In the genomic region with DNA sequence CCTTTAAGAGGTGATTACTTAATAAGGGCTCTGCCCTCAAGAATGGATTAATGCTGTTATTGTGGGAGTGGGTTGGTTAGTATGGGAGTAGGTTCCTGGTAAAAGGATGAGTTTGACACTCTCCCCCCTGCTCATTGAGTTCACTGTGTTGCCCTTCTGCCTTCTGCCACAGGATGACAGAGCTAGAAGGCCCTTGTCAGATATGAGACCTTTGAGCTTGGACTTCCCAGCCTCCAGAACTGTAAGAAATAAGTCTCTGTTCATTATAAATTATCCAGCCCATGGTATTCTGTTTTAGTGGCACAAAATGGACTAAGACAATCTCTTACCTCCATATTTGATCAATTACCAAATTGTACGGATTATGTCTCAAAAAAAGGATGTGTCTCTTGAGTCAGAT, we compare ENCODE assay signal across 27 cellular contexts.
"Had no signal": no experiment of that assay in that cellular context is flagged by ENCODE, and none has a peak within 500 bp of the region (broad histone marks: within the 10 kb centered on the region; RNA-seq: fewer than 3 reads in every experiment).

No MANE protein-coding gene starts in this region.

- H3K9me3 ChIP-seq: ascending aorta had no signal

- H3K27ac ChIP-seq: ascending aorta, brain microvascular endothelial cell, coronary artery, dorsolateral prefrontal cortex, WERI-Rb-1 had no signal

- H3K4me3 ChIP-seq: ascending aorta, coronary artery, dorsolateral prefrontal cortex had no signal

- DNase-seq: activated B cell treated with CpG ODN at 0.5 μM for 24 hours; activated CD4-positive, alpha-beta memory T cell treated with anti-CD3 and anti-CD28 coated beads, Interleukin-2, amount 10 ng/mL, durations not matched to agents 7 days and 5 days; activated CD4-positive, alpha-beta T cell treated with anti-CD3 and anti-CD28 coated beads, Interleukin-2, amount 10 ng/mL, durations not matched to agents 7 days and 5 days; activated CD4-positive, alpha-beta T cell treated with anti-CD3 and anti-CD28 coated beads, Interleukin-2, amount 50 U/mL, for 4 hours; activated CD8-positive, alpha-beta memory T cell treated with anti-CD3 and anti-CD28 coated beads, Interleukin-2, amount 50 U/mL, for 48 hours; activated gamma-delta T cell; activated naive CD4-positive, alpha-beta T cell; activated naive CD4-positive, alpha-beta T cell treated with anti-CD3 and anti-CD28 coated beads, Interleukin-2, amount 10 ng/mL, durations not matched to agents 7 days and 5 days; activated naive CD8-positive, alpha-beta T cell treated with anti-CD3 and anti-CD28 coated beads, Interleukin-2, amount 10 ng/mL, durations not matched to agents 7 days and 5 days; activated T-cell treated with anti-CD3 and anti-CD28 coated beads for 4 hours; activated T-cell treated with anti-CD3 and anti-CD28 coated beads, Interleukin-2, amount 50 U/mL, for 24 hours; activated T-cell treated with anti-CD3 and anti-CD28 coated beads, Interleukin-2, amount 50 U/mL, for 72 hours; brain microvascular endothelial cell; dorsolateral prefrontal cortex; effector memory CD4-positive, alpha-beta T cell; endodermal cell; foreskin fibroblast; glutamatergic neuron; T-helper 1 cell; T-helper 17 cell; T1000; WERI-Rb-1 had no signal

- ATAC-seq: activated CD4-positive, CD25-positive, alpha-beta regulatory T cell treated with anti-CD3 and anti-CD28 coated beads, Interleukin-2, amount 50 U/mL, for 24 hours; activated naive CD4-positive, alpha-beta T cell treated with anti-CD3 and anti-CD28 coated beads, Interleukin-2, amount 50 U/mL, for 72 hours; activated T-cell treated with anti-CD3 and anti-CD28 coated beads, Interleukin-2, amount 50 U/mL, for 72 hours; esophagus mucosa; T-helper 17 cell had no signal

- H3K27me3 ChIP-seq: ascending aorta, brain microvascular endothelial cell, dorsolateral prefrontal cortex had no signal

- H3K36me3 ChIP-seq: ascending aorta, brain microvascular endothelial cell, WERI-Rb-1 had no signal
